ENCODE assay signal across 25 cellular contexts in the genomic region with DNA sequence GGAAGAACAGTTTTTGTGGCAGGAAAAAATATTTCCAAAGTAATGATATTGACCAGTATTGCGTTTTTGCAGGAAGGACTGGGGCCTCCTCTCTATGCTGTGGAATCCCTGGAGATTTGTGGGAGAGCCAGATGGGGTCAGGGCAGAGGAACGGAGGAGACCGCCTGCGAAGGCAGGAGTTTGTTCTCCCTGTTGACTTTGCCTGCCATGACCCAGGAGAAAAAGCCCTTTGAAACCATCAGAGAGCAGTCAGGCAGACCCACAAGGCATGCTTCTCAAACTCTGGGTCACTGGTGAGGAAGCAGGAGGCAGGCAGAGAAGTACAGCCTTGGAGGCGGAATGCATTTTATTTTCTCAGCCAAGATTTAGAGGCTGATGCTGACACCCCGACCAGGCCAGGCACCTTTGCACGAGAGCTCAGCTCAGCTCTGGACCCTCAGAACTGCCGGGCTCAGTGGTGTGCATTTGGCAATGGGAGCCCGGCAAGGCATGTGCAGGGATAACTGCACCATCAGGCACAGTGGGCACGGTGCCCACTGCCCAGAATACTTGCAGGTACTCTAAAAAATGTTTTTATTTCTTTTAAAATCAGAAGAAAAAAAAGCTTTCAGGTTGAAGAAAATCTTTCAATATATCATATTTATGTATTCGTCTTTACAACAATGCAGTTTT.
DNase-seq lines count a peak whose midpoint lies in the region; ATAC-seq, FAIRE-seq and TF ChIP-seq lines count a peak whose summit lies in the region.
"Had no signal": no experiment of that assay in that cellular context is flagged by ENCODE, and none has a peak within 500 bp of the region (broad histone marks: within the 10 kb centered on the region; RNA-seq: fewer than 3 reads in every experiment).

No MANE protein-coding gene starts in this region.

- peaks cover 6% of the 10 kb centered on the region for H3K27me3 Mint-ChIP-seq in nephron (ENCODE audit: low read depth)
- peaks cover 43% of the 10 kb centered on the region for H3K27me3 Mint-ChIP-seq in MCF 10A (ENCODE audit: insufficient read depth, unreplicated experiment)
- no peaks in the 10 kb centered on the region; the same call in 1 of the 2 replicates for H3K27me3 Mint-ChIP-seq in WTC11 (ENCODE audit: low read depth)

- H3K27me3 ChIP-seq in HepG2 (ENCODE audit: control insufficient read depth in 1 of 2, insufficient read depth in 2 of 2, low read length in 2 of 2), result no peaks in the 10 kb centered on the region
- no peaks in the 10 kb centered on the region for H3K27me3 ChIP-seq in right lobe of liver
- H3K27me3 ChIP-seq: BE2C, SJSA1 had no signal

- H3K27ac Mint-ChIP-seq in nephron (peak overlapping the region; percentile 86 to 92 (median 91)), MCF 10A (ENCODE audit: low read depth, unreplicated experiment) (no peak overlapping the region), WTC11 (no peak overlapping the region)
- H3K27ac Mint-ChIP-seq: CD4-positive, alpha-beta T cell had no signal

- peak overlapping the region in 1 of 3 experiments; percentile 49 for H3K4me3 Mint-ChIP-seq in nephron
- no peak overlapping the region for H3K4me3 Mint-ChIP-seq in MCF 10A (ENCODE audit: unreplicated experiment)
- no peak overlapping the region for H3K4me3 Mint-ChIP-seq in WTC11
- H3K4me3 Mint-ChIP-seq: CD4-positive, alpha-beta T cell had no signal

- peaks cover 87% of the 10 kb centered on the region for H3K4me1 ChIP-seq in HepG2 (ENCODE audit: insufficient read depth, low read length)
- H3K4me1 ChIP-seq in right lobe of liver, result no peaks in the 10 kb centered on the region
- H3K4me1 ChIP-seq: BE2C, HAP-1 had no signal

- peak; percentile 34 for TF ChIP-seq CTCF in HepG2 (CRISPR knock-in tag; IDR thresholded peaks at IDR 0.05)
- TF ChIP-seq CTCF in right lobe of liver (IDR thresholded peaks at IDR 0.05), result no peak
- TF ChIP-seq CTCF in coronary artery (IDR thresholded peaks at IDR 0.05), result no peak
- no peak for TF ChIP-seq CTCF in nephron (IDR thresholded peaks at IDR 0.05; ENCODE audit: unreplicated experiment in 3 of 3)
- TF ChIP-seq CTCF in MCF 10A (IDR thresholded peaks at IDR 0.05; ENCODE audit: unreplicated experiment), result no peak
- TF ChIP-seq CTCF in WTC11 (IDR thresholded peaks at IDR 0.05), result no peak

- no peaks in the 10 kb centered on the region for H4K20me1 ChIP-seq in HepG2 (ENCODE audit: insufficient read depth, low read length)

- no peak for TF ChIP-seq RAD21 in HepG2 (CRISPR knock-in tag; IDR thresholded peaks at IDR 0.05)

- H3K9me3 Mint-ChIP-seq in nephron (no peaks in the 10 kb centered on the region), MCF 10A (ENCODE audit: unreplicated experiment) (no peaks in the 10 kb centered on the region), WTC11 (no peaks in the 10 kb centered on the region)
- H3K9me3 Mint-ChIP-seq: CD4-positive, alpha-beta T cell had no signal

- intact Hi-C loops in HepG2 (cut with micrococcal nuclease; ENCODE audit: unreplicated experiment), result no loop called here
- intact Hi-C loops in right lobe of liver (cut with DNase I), result no loop called here
- intact Hi-C loops in MCF 10A (cut with micrococcal nuclease), result no loop called here

- no peaks in the 10 kb centered on the region for H3K79me2 ChIP-seq in HepG2 (ENCODE audit: insufficient read depth, low read length)

- H3K9me3 ChIP-seq in HepG2 (ENCODE audit: low read length) (no peaks in the 10 kb centered on the region), right lobe of liver (no peaks in the 10 kb centered on the region)
- H3K9me3 ChIP-seq: A549, BE2C, HAP-1, SJSA1 had no signal

- in situ Hi-C loops in HepG2 (cut with HindIII; ENCODE audit: extremely low pct_ligation_motif_present, low pct_unique_long_range_greater_than_20kb), result no loop called here

- H3K27ac ChIP-seq in HepG2 (ENCODE audit: extremely low read length, insufficient read depth, low read length) (peak overlapping the region; percentile 57), right lobe of liver (no peak overlapping the region), coronary artery (no peak overlapping the region)
- H3K27ac ChIP-seq: A549, HL-60, KMS-11, SJSA1 had no signal

- ATAC-seq in HepG2 (peak; percentile 75), right lobe of liver (no peak), GM18907 (IDR thresholded peaks at IDR 0.05; ENCODE audit: unreplicated experiment) (no peak), WTC11 (no peak)
- ATAC-seq: A549, Right ventricle myocardium inferior had no signal

- H3K36me3 ChIP-seq in HepG2 (replicated peaks in 1 of 2; ENCODE audit: control insufficient read depth in 1 of 2, insufficient read depth in 2 of 2, low read length in 2 of 2) (no peaks in the 10 kb centered on the region), right lobe of liver (no peaks in the 10 kb centered on the region)
- H3K36me3 ChIP-seq: BE2C, HAP-1, SJSA1 had no signal

- POLR2A ChIA-PET in HepG2 (lab: Yijun Ruan, JAX), result interaction anchor here (0.8 kb wide), 1 partner anchor 10 kb away, joined by 3 read pairs; no protein-coding TSS in a partner anchor
- POLR2A ChIA-PET in MCF 10A (lab: Yijun Ruan, JAX), result no interaction called here
- POLR2A ChIA-PET in WTC11 (lab: Charles Lee), result no interaction called here

- H3K9ac ChIP-seq in HepG2 (ENCODE audit: insufficient read depth, low read depth, low read length), result no peak overlapping the region
- H3K9ac ChIP-seq: KMS-11 had no signal

- H2AFZ ChIP-seq in HepG2 (ENCODE audit: low read length), result no peak overlapping the region

- peak; percentile 54 for FAIRE-seq in HepG2 (lab: Jason Lieb, UNC)
- FAIRE-seq: A549, G401.6, GM12892, GM18507 had no signal

- peak overlapping the region; percentile 14 for H3K4me2 ChIP-seq in HepG2 (ENCODE audit: low read depth, low read length)
- H3K4me2 ChIP-seq: A549, KMS-11 had no signal

- 59% methylated on average over 10 of the region's 11 CpGs for WGBS in HepG2 (ENCODE audit: low lambda C conversion rate)
- 79% methylated on average over 6 of the region's 11 CpGs for WGBS in right lobe of liver (ENCODE audit: insufficient coverage, low coverage, low lambda C conversion rate, missing lambda C conversion rate)

- 0 out of 4 replicates have a peak, but pooled peaks of 1 of the 2 experiments have one; percentile 24 for TF ChIP-seq EP300 in HepG2 (IDR thresholded peaks at IDR 0.05; ENCODE audit: low read depth in 2 of 2, low read length in 2 of 2)
- no peak for TF ChIP-seq EP300 in HepG2 (CRISPR knock-in tag; IDR thresholded peaks at IDR 0.05; ENCODE audit: borderline replicate concordance)

- CTCF ChIA-PET in HepG2 (lab: Yijun Ruan, JAX; ENCODE audit: low intra/inter-chr PET ratio, low total read pairs), result no interaction called here
- CTCF ChIA-PET in MCF 10A (lab: Yijun Ruan, JAX), result interaction anchor here (0.8 kb wide), 1 partner anchor 20 kb away, joined by 3 read pairs; no protein-coding TSS in a partner anchor
- CTCF ChIA-PET in WTC11 (lab: Charles Lee), result interaction anchor here (1.1 kb wide), 1 partner anchor 221 kb away, joined by 3 read pairs; no protein-coding TSS in a partner anchor

- BruUV-seq in HepG2 (replicated peaks; lab: Mats Ljungman, UMichigan) (no TSS peak), MCF 10A (replicated peaks; lab: Mats Ljungman, UMichigan) (no TSS peak)

- DNase-seq in HepG2 (ENCODE audit: low spot score) (peak; percentile 31), right lobe of liver (no peak), coronary artery (ENCODE audit: low spot score) (peak; percentile 38), NCI-H2227 (lab: John Stamatoyannopoulos, UW; ENCODE audit: unreplicated experiment) (no peak), MCF 10A (ENCODE audit: unreplicated experiment) (no peak), WTC11 (ENCODE audit: low spot score) (no peak)
- DNase-seq: BE2C, COR-L47, DMS153, NCI-H1105 treated with DMSO at 0.1 percent for 48 hours, NCI-H2029 treated with DMSO at 0.1 percent for 48 hours, NCI-H2171, NCI-H524 treated with DMSO at 0.1 percent for 48 hours had no signal

- H3K36me3 Mint-ChIP-seq in nephron (ENCODE audit: low read depth) (no peaks in the 10 kb centered on the region), MCF 10A (ENCODE audit: insufficient read depth, unreplicated experiment) (no peaks in the 10 kb centered on the region), WTC11 (no peaks in the 10 kb centered on the region)

- H3K4me1 Mint-ChIP-seq in nephron, result peaks cover 54% of the 10 kb centered on the region
- H3K4me1 Mint-ChIP-seq in MCF 10A (ENCODE audit: insufficient read depth, unreplicated experiment), result no peaks in the 10 kb centered on the region
- H3K4me1 Mint-ChIP-seq in WTC11, result peaks cover 3% of the 10 kb centered on the region; the same call in 1 of the 2 replicates

- H3K4me3 ChIP-seq in HepG2 (replicated peaks in 1 of 3; ENCODE audit: insufficient read depth in 1 of 3, low read depth in 2 of 3, low read length in 3 of 3), result no peak overlapping the region
- H3K4me3 ChIP-seq in right lobe of liver, result no peak overlapping the region
- H3K4me3 ChIP-seq in coronary artery, result no peak overlapping the region
- H3K4me3 ChIP-seq: A549, HAP-1, SJSA1 had no signal

- no peak for TF ChIP-seq POLR2A in HepG2 (IDR thresholded peaks at IDR 0.05; ENCODE audit: insufficient read depth in 1 of 2, low read depth in 2 of 2, low read length in 2 of 2)
- no peak for TF ChIP-seq POLR2A in right lobe of liver (IDR thresholded peaks at IDR 0.05)

TF ChIP-seq in HepG2, 621 proteins besides CTCF, POLR2A, EP300 and RAD21 (continues in another document):
- TF ChIP-seq PRPF4 (IDR thresholded peaks at IDR 0.05; ENCODE audit: low read depth, low read length, poor library complexity, severe bottlenecking) (no peak), FOXA3 (CRISPR knock-in tag; IDR thresholded peaks at IDR 0.05) (peak; percentile 73), BHLHE40 (IDR thresholded peaks at IDR 0.05; ENCODE audit: low read length) (no peak), SPEN (CRISPR knock-in tag; IDR thresholded peaks at IDR 0.05; ENCODE audit: low read depth) (no peak), PCBP1 (IDR thresholded peaks at IDR 0.05; ENCODE audit: borderline replicate concordance, low read depth, low read length) (no peak)

TF ChIP-seq in WTC11, 78 proteins besides CTCF, POLR2A, EP300 and RAD21:
- TF ChIP-seq ELF4 (CRISPR knock-in tag; IDR thresholded peaks at IDR 0.05; ENCODE audit: low read depth) (no peak), ESRRA (CRISPR knock-in tag; IDR thresholded peaks at IDR 0.05; ENCODE audit: borderline replicate concordance) (no peak), ATF3 (CRISPR knock-in tag; conservative IDR thresholded peaks at IDR 0.05) (no peak)
- TF ChIP-seq, protein P1, sequence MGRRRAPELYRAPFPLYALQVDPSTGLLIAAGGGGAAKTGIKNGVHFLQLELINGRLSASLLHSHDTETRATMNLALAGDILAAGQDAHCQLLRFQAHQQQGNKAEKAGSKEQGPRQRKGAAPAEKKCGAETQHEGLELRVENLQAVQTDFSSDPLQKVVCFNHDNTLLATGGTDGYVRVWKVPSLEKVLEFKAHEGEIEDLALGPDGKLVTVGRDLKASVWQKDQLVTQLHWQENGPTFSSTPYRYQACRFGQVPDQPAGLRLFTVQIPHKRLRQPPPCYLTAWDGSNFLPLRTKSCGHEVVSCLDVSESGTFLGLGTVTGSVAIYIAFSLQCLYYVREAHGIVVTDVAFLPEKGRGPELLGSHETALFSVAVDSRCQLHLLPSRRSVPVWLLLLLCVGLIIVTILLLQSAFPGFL (CRISPR knock-in tag; IDR thresholded peaks at IDR 0.05; ENCODE audit: borderline replicate concordance), result no peak

Comparison
In these comparisons a context has a peak if more than half of its experiments do, and no peak if none do; other contexts are left out.
1. DNase-seq: peak in HepG2 (single experiment) and coronary artery (single experiment); none in right lobe of liver (0 of 3), NCI-H2227 (single experiment), MCF 10A (single experiment) and WTC11 (single experiment).
2. H3K27ac Mint-ChIP-seq: peak in nephron (3 of 3); none in MCF 10A (single experiment) and WTC11 (single experiment).
3. Of the 50 proteins assayed by ChIP-seq in both HepG2 and WTC11: peak only in HepG2: CTCF, ESRRA and MAX; only in WTC11: none; in both: none; in neither: 47.